ENCODE assay signal across 8 cellular contexts in genomic region chr5:173573126-173573960, GRCh38. TPM values are rescaled to one million over a fixed set of nuclear protein-coding genes. Genes with fewer than 3 reads are reported as not detected.
DNase-seq lines count a peak whose midpoint lies in the region; ATAC-seq, FAIRE-seq and TF ChIP-seq lines count a peak whose summit lies in the region.

No MANE protein-coding gene starts in this region.

- H3K27me3 ChIP-seq in GM23338 (ENCODE audit: insufficient read depth) = no peaks in the 10 kb centered on the region
- H3K27me3 ChIP-seq in bronchial epithelial cell (ENCODE audit: control insufficient read depth, insufficient read depth, low read length) = peaks cover 2% of the 10 kb centered on the region

- no peak overlapping the region for H3K4me3 Mint-ChIP-seq in GM23338
- no peak overlapping the region for H3K4me3 Mint-ChIP-seq in activated B cell treated with CpG ODN at 0.5 μM for 24 hours

- no peak overlapping the region for H3K27ac ChIP-seq in GM23338 (ENCODE audit: low read depth)

- H3K9me3 Mint-ChIP-seq in GM23338 (peaks cover 8% of the 10 kb centered on the region), activated B cell treated with CpG ODN at 0.5 μM for 24 hours (peaks cover 1% of the 10 kb centered on the region)

- H3K36me3 Mint-ChIP-seq in GM23338 (ENCODE audit: low read depth) (peaks cover 3% of the 10 kb centered on the region; the same call in 2 of the 3 replicates), activated B cell treated with CpG ODN at 0.5 μM for 24 hours (ENCODE audit: low read depth) (no peaks in the 10 kb centered on the region)

- H3K9me2 ChIP-seq in GM23338 (ENCODE audit: insufficient read depth) = no peaks in the 10 kb centered on the region

- no peaks in the 10 kb centered on the region for H3F3A ChIP-seq in GM23338 (replicated peaks; ENCODE audit: low read depth)

- H3K27ac Mint-ChIP-seq in GM23338 (no peak overlapping the region), activated B cell treated with CpG ODN at 0.5 μM for 24 hours (no peak overlapping the region)

- intact Hi-C loops in activated B cell treated with CpG ODN at 0.5 μM for 24 hours (cut with micrococcal nuclease) = loop anchor here (1.0 kb wide), 1 partner anchor 279 kb away; no protein-coding TSS in a partner anchor

- no peaks in the 10 kb centered on the region for H3K36me3 ChIP-seq in GM23338 (ENCODE audit: insufficient read depth)
- H3K36me3 ChIP-seq in bronchial epithelial cell (ENCODE audit: control insufficient read depth, insufficient read depth, low read length) = no peaks in the 10 kb centered on the region

- no peaks in the 10 kb centered on the region for H4K20me1 ChIP-seq in GM23338 (replicated peaks; ENCODE audit: insufficient read depth)

- peaks cover 22% of the 10 kb centered on the region for H3K4me1 Mint-ChIP-seq in GM23338
- peaks cover 7% of the 10 kb centered on the region for H3K4me1 Mint-ChIP-seq in activated B cell treated with CpG ODN at 0.5 μM for 24 hours

- peaks cover 17% of the 10 kb centered on the region for H3K27me3 Mint-ChIP-seq in GM23338 (ENCODE audit: insufficient read depth, low read depth, poor library complexity)
- peaks cover 27% of the 10 kb centered on the region for H3K27me3 Mint-ChIP-seq in activated B cell treated with CpG ODN at 0.5 μM for 24 hours

- FAIRE-seq in bronchial epithelial cell (lab: Jason Lieb, UNC) = no peak

- peak overlapping the region; percentile 55; the same call in 1 of the 2 replicates for H3K4me2 ChIP-seq in GM23338

- CTCF ChIA-PET in activated B cell treated with CpG ODN at 0.5 μM for 24 hours (lab: Charles Lee) = interaction anchor here (0.7 to 2.4 kb wide), 10 partner anchors 10 to 596 kb away, joined by 3 to 10 read pairs (median 4); no protein-coding TSS in a partner anchor

- ATAC-seq in GM23338 (peak; percentile 92), activated B cell treated with CpG ODN at 0.5 μM for 24 hours (ENCODE audit: low read depth) (peak; percentile 73), GM21737 (IDR thresholded peaks at IDR 0.05; ENCODE audit: unreplicated experiment) (no peak)

- DNase-seq in Daoy (ENCODE audit: low read depth) (peak; percentile 85), GM23338 (ENCODE audit: low spot score) (peak; percentile 81), NCI-H1694 (lab: John Stamatoyannopoulos, UW) (peak; percentile 16), activated B cell treated with CpG ODN at 0.5 μM for 24 hours (peak; percentile 42), bronchial epithelial cell (ENCODE audit: low read depth) (peak; percentile 20), kidney glomerular epithelial cell (lab: John Stamatoyannopoulos, UW) (peak; percentile 15)
- peak; percentile 35 to 57 (median 42) for DNase-seq in stimulated activated CD4-positive, alpha-beta T cell treated with anti-CD3 and anti-CD28 coated beads, Interleukin-1b, Interleukin-23, amount 100 ng/mL, for 24 hours (ENCODE audit: low read depth in 4 of 4, low spot score in 1 of 4)

- H3K4me1 ChIP-seq in GM23338 (ENCODE audit: insufficient read depth) = peaks cover 12% of the 10 kb centered on the region; the same call in 1 of the 2 replicates

- TF ChIP-seq CTCF in GM23338 (conservative IDR thresholded peaks at IDR 0.05; ENCODE audit: low read depth in 2 of 2) = peak; percentile 94 to 96
- TF ChIP-seq CTCF in activated B cell treated with CpG ODN at 0.5 μM for 24 hours (IDR thresholded peaks at IDR 0.05) = peak; percentile 97
- TF ChIP-seq CTCF in bronchial epithelial cell (IDR thresholded peaks at IDR 0.05; ENCODE audit: insufficient read depth, low read length, severe bottlenecking) = peak; percentile 95

- peak overlapping the region; percentile 93 for H2AFZ ChIP-seq in GM23338

- H3K4me3 ChIP-seq in GM23338 (peak overlapping the region; percentile 26; the same call in 1 of the 2 replicates), bronchial epithelial cell (ENCODE audit: low read depth, low read length) (no peak overlapping the region)

- H3K79me2 ChIP-seq in GM23338 (replicated peaks; ENCODE audit: insufficient read depth) = no peaks in the 10 kb centered on the region

- POLR2A ChIA-PET in activated B cell treated with CpG ODN at 0.5 μM for 24 hours (lab: Charles Lee) = no interaction called here

TF ChIP-seq in GM23338, 12 proteins besides CTCF, POLR2A, EP300 and RAD21:
- TF ChIP-seq ZNF114 (CRISPR knock-in tag; IDR thresholded peaks at IDR 0.05) = no peak
TF ChIP-seq in GM23338: peak in this region for 0.

RNA-seq across cellular contexts. Expression of gene BOD1, which starts 43.1 kb away (rescaled TPM):
- 87.7 and 93.3 TPM in 2 replicates for total RNA-seq in Daoy (2014; rRNA removed; shearing (Covaris generic))
- 135 and 141 TPM in 2 replicates for total RNA-seq in GM23338 (2014; rRNA removed; shearing (Covaris generic))
- 92.7 and 94.7 TPM in 2 replicates for polyA plus RNA-seq in GM23338 (2016; fragmentation: Nextera tagmentation; extraction: Ambion mirVana)
- total RNA-seq in activated B cell treated with CpG ODN at 0.5 μM for 24 hours = 28.9 and 32.4 TPM in 2 replicates
- 91.4 and 106 TPM in 2 replicates for total RNA-seq in bronchial epithelial cell

Comparison
In these comparisons a context has a peak if more than half of its experiments do, and no peak if none do; other contexts are left out.
1. DNase-seq: peak in every context shown above with its lines; median percentile 85 in Daoy; 81 in GM23338; 42 in activated B cell treated with CpG ODN at 0.5 μM for 24 hours; 42 in stimulated activated CD4-positive, alpha-beta T cell treated with anti-CD3 and anti-CD28 coated beads, Interleukin-1b, Interleukin-23, amount 100 ng/mL, for 24 hours; 20 in bronchial epithelial cell; 16 in NCI-H1694; 15 in kidney glomerular epithelial cell.